ENCODE assay signal across 12 cellular contexts in the genomic region with DNA sequence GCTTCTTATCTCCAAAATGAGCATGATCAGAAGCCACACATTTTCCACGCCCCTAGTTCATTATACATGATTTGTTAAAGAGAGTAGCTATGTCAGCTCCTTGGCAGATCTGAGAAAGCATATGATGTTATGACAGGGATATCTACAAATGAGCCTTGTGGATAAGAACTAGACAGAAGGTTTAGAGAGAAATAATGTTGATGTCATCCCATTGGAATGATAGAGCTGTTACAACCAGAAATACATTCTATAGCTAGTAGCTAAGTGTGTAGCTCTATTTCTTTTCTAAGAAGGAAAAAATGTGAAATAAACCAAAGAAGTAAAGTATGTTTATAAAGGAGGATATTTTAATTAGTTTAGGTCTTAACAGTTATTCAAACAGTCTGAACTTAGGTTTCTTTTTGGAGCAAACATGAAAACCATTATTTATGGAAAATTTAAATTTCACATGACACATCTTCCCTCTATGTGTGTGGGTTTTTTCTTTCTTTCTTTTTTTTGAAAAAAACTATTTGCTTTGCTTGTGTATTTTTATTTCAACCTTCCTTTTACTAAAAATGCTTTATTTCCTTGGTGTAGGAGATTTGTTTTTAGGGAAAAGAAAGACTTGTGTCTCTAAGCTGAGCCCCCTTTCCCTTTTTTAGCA.
DNase-seq lines count a peak whose midpoint lies in the region; ATAC-seq and TF ChIP-seq lines count a peak whose summit lies in the region.
"Had no signal": no experiment of that assay in that cellular context is flagged by ENCODE, and none has a peak within 500 bp of the region (broad histone marks: within the 10 kb centered on the region; RNA-seq: fewer than 3 reads in every experiment).

No MANE protein-coding gene starts in this region.

- H3K79me2 ChIP-seq in fibroblast of lung (ENCODE audit: control insufficient read depth, insufficient read depth, low read length): peaks cover 10% of the 10 kb centered on the region

- H3K27ac Mint-ChIP-seq in T-helper 17 cell: no peak overlapping the region

- no peaks in the 10 kb centered on the region for H3K27me3 Mint-ChIP-seq in T-helper 17 cell
- H3K27me3 Mint-ChIP-seq: IgD-negative memory B cell had no signal

- peaks cover 6% of the 10 kb centered on the region for H3K36me3 Mint-ChIP-seq in T-helper 17 cell (ENCODE audit: low read depth)

- peaks cover 36% of the 10 kb centered on the region for H3K4me1 ChIP-seq in RWPE2 (ENCODE audit: insufficient read depth, poor library complexity, severe bottlenecking)
- H3K4me1 ChIP-seq in fibroblast of lung (ENCODE audit: control insufficient read depth, extremely low read depth, insufficient read depth, low read length): peaks cover 5% of the 10 kb centered on the region

- DNase-seq in EL: peak; percentile 87
- no peak for DNase-seq in RWPE2 (ENCODE audit: low spot score)
- peak; percentile 88 to 93 for DNase-seq in fibroblast of lung (ENCODE audit: low read depth in 2 of 2)
- no peak for DNase-seq in omental fat pad (ENCODE audit: low spot score)
- DNase-seq in germinal center (ENCODE audit: low spot score): no peak
- no peak for DNase-seq in T-helper 17 cell
- no peak for DNase-seq in SK-N-DZ (ENCODE audit: low spot score)
- DNase-seq: activated CD8-positive, alpha-beta memory T cell treated with anti-CD3 and anti-CD28 coated beads, Interleukin-2, amount 50 U/mL, for 4 hours; left cardiac atrium; sigmoid colon had no signal

- no peak overlapping the region for H3K9ac ChIP-seq in fibroblast of lung (ENCODE audit: insufficient read depth, low read length)

- H4K20me1 ChIP-seq in fibroblast of lung (ENCODE audit: control insufficient read depth, extremely low read depth, insufficient read depth, low read length): no peaks in the 10 kb centered on the region

- H2AFZ ChIP-seq in fibroblast of lung (ENCODE audit: low read length): no peak overlapping the region

- H3K4me3 Mint-ChIP-seq in T-helper 17 cell: no peak overlapping the region
- H3K4me3 Mint-ChIP-seq: IgD-negative memory B cell had no signal

- H3K27me3 ChIP-seq in RWPE2 (ENCODE audit: insufficient read depth, poor library complexity, severe bottlenecking) (no peaks in the 10 kb centered on the region), fibroblast of lung (ENCODE audit: control insufficient read depth, insufficient read depth, low read length) (no peaks in the 10 kb centered on the region)
- H3K27me3 ChIP-seq: sigmoid colon had no signal

- TF ChIP-seq CTCF in RWPE2 (IDR thresholded peaks at IDR 0.05; ENCODE audit: poor library complexity, severe bottlenecking) (no peak), fibroblast of lung (conservative IDR thresholded peaks at IDR 0.05 in 1 of 2, IDR thresholded peaks at IDR 0.05 in 1 of 2; ENCODE audit: low read depth in 1 of 2, low read length in 2 of 2) (no peak), omental fat pad (IDR thresholded peaks at IDR 0.05) (no peak)

- H3K4me3 ChIP-seq in RWPE2 (ENCODE audit: severe bottlenecking) (no peak overlapping the region), fibroblast of lung (replicated peaks in 1 of 4; ENCODE audit: control extremely low read depth in 1 of 4, insufficient read depth in 1 of 4, low read depth in 3 of 4, low read length in 4 of 4) (no peak overlapping the region)
- H3K4me3 ChIP-seq: sigmoid colon had no signal

- peaks cover 18% of the 10 kb centered on the region for H3K4me1 Mint-ChIP-seq in T-helper 17 cell
- H3K4me1 Mint-ChIP-seq: IgD-negative memory B cell had no signal

- no peak overlapping the region for H3K4me2 ChIP-seq in fibroblast of lung (ENCODE audit: extremely low read depth, insufficient read depth, low read length)

- H3K9me3 ChIP-seq in RWPE2 (ENCODE audit: severe bottlenecking) (no peaks in the 10 kb centered on the region), fibroblast of lung (ENCODE audit: control insufficient read depth, insufficient read depth, low read depth, low read length) (no peaks in the 10 kb centered on the region), T-helper 17 cell (ENCODE audit: control insufficient read depth, low read length, poor library complexity, severe bottlenecking) (no peaks in the 10 kb centered on the region)
- H3K9me3 ChIP-seq: sigmoid colon had no signal

- peaks cover 26% of the 10 kb centered on the region for H3K36me3 ChIP-seq in RWPE2 (ENCODE audit: low read depth)
- no peaks in the 10 kb centered on the region for H3K36me3 ChIP-seq in fibroblast of lung (ENCODE audit: control insufficient read depth, insufficient read depth, low read length)
- H3K36me3 ChIP-seq: sigmoid colon had no signal

- H3K27ac ChIP-seq in RWPE2 (ENCODE audit: poor library complexity, severe bottlenecking): peak overlapping the region; percentile 16
- H3K27ac ChIP-seq in fibroblast of lung (ENCODE audit: insufficient read depth, low read length): no peak overlapping the region

- ATAC-seq in RWPE2 (ENCODE audit: low read depth): peak; percentile 77
- ATAC-seq in omental fat pad (ENCODE audit: low FRiP score): peak; percentile 32
- no peak for ATAC-seq in T-helper 17 cell
- ATAC-seq in GM21529 (IDR thresholded peaks at IDR 0.05; ENCODE audit: unreplicated experiment): no peak

Comparison
In these comparisons a context has a peak if more than half of its experiments do, and no peak if none do; other contexts are left out.
1. DNase-seq: peak in EL (single experiment) and fibroblast of lung (2 of 2); none in RWPE2 (single experiment), omental fat pad (single experiment), germinal center (single experiment), T-helper 17 cell (0 of 3) and SK-N-DZ (single experiment).
2. ATAC-seq: peak in RWPE2 (single experiment) and omental fat pad (single experiment); none in T-helper 17 cell (single experiment) and GM21529 (single experiment).